ENCODE assay signal across 8 cellular contexts in the genomic region with DNA sequence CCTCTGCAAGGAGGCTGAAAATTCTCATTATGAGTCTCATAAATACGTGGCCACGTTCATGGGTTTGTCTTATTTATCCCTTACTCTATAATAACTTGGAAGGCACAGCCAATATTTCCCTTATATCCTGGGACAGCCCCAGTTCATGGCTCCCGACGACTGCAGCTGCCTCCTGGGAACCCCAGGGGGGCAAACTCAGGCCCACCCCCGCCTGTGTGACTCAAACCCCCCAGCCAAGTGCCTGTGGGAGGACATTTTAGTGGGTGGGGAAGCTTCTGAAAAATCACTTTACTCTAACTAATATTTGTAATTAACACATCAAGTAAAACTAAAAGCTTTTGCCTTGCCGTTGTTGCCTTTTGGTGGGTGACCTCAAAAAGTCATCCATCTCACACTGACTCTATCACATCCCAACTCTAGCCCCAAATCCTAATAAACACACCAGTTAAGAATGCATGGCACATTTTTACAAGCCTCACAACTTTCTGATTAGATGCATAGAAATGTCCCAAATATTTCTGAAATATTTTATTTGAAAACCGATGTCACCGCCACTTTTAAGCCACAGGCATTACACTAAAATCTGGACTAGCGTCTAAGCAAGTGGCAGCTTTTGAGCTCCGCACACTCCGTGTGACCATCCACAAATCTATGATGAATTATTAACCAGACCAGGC. TPM values are rescaled to one million over a fixed set of nuclear protein-coding genes. Genes with fewer than 3 reads are reported as not detected.
DNase-seq lines count a peak whose midpoint lies in the region; ATAC-seq, FAIRE-seq and TF ChIP-seq lines count a peak whose summit lies in the region.

No MANE protein-coding gene starts in this region.

- H3K4me1 ChIP-seq in A549 (peaks cover 33% of the 10 kb centered on the region), HEK293 (ENCODE audit: control insufficient read depth, insufficient read depth, low read length) (no peaks in the 10 kb centered on the region), mammary epithelial cell (ENCODE audit: insufficient read depth, low read length) (peaks cover 11% of the 10 kb centered on the region), muscle layer of duodenum (ENCODE audit: control insufficient read depth in 1 of 2, insufficient read depth in 2 of 2, low read length in 2 of 2) (peaks cover 0 to 29% of the 10 kb centered on the region in 2 donors)

- TF ChIP-seq POLR2A in A549 (IDR thresholded peaks at IDR 0.05; ENCODE audit: low read length) (no peak), GM12892 (IDR thresholded peaks at IDR 0.05; ENCODE audit: low read depth, low read length) (no peak)

- peak; percentile 73 to 88; a peak in 5 of 6 replicates for ATAC-seq in A549
- no peak for ATAC-seq in HG03439 (IDR thresholded peaks at IDR 0.05; ENCODE audit: unreplicated experiment)

- peak overlapping the region; percentile 82 for H2AFZ ChIP-seq in mammary epithelial cell (ENCODE audit: low read depth, low read length)

- POLR2A ChIA-PET in A549 (lab: Yijun Ruan, JAX): interaction anchor here (0.8 to 1.7 kb wide), 2 partner anchors 14 to 53 kb away, joined by 3 to 8 read pairs; a partner anchor contains a TSS
- POLR2A ChIA-PET in HEK293 (lab: Yijun Ruan, JAX): interaction anchor here (1.0 to 1.1 kb wide), 2 partner anchors 13 to 53 kb away, joined by 3 read pairs; no protein-coding TSS in a partner anchor

- H3K79me2 ChIP-seq in mammary epithelial cell (ENCODE audit: insufficient read depth, low read length): peaks cover 3% of the 10 kb centered on the region

- DNase-seq in A549 (ENCODE audit: low read depth in 1 of 2, low spot score in 1 of 2): peak in 1 of 2 experiments; percentile 56
- DNase-seq in mammary epithelial cell: no peak
- no peak for DNase-seq in GM12892 (ENCODE audit: insufficient read length)
- DNase-seq in SKM-1 (lab: John Stamatoyannopoulos, UW; ENCODE audit: unreplicated experiment): no peak
- no peak for DNase-seq in epidermal melanocyte (ENCODE audit: insufficient read length, low spot score)

- H3K27ac ChIP-seq in A549: peak overlapping the region; percentile 83 to 96
- H3K27ac ChIP-seq in HEK293 (ENCODE audit: extremely low read depth, low read depth, low read length): no peak overlapping the region
- H3K27ac ChIP-seq in mammary epithelial cell (ENCODE audit: insufficient read depth, low read depth, low read length): no peak overlapping the region
- peak overlapping the region; percentile 87 for H3K27ac ChIP-seq in muscle layer of duodenum (ENCODE audit: low read length)

- FAIRE-seq in A549 (lab: Jason Lieb, UNC): no peak
- FAIRE-seq in GM12892 (lab: Jason Lieb, UNC): no peak

- WGBS in A549 (ENCODE audit: missing lambda C conversion rate): 13% methylated on average over 9 of the region's 11 CpGs
- 93% methylated on average over 10 of the region's 11 CpGs for WGBS in mammary epithelial cell (ENCODE audit: low coverage, missing lambda C conversion rate)

- TF ChIP-seq CTCF in A549 (IDR thresholded peaks at IDR 0.05): no peak
- TF ChIP-seq CTCF in HEK293 (tag by site-specific recombination; IDR thresholded peaks at IDR 0.05): no peak
- no peak for TF ChIP-seq CTCF in mammary epithelial cell (conservative IDR thresholded peaks at IDR 0.05 in 1 of 2, IDR thresholded peaks at IDR 0.05 in 1 of 2; ENCODE audit: extremely low read depth in 1 of 2, insufficient read depth in 1 of 2, low read depth in 1 of 2, low read length in 2 of 2)

- H3K36me3 ChIP-seq in HEK293 (ENCODE audit: control insufficient read depth in 2 of 2, insufficient read depth in 1 of 2, low read length in 2 of 2) (no peaks in the 10 kb centered on the region), mammary epithelial cell (ENCODE audit: insufficient read depth, low read length) (no peaks in the 10 kb centered on the region), muscle layer of duodenum (ENCODE audit: control insufficient read depth in 1 of 2, insufficient read depth in 2 of 2, low read length in 2 of 2) (no peaks in the 10 kb centered on the region)

- no peaks in the 10 kb centered on the region for H4K20me1 ChIP-seq in mammary epithelial cell (ENCODE audit: insufficient read depth, low read length)

- no peaks in the 10 kb centered on the region for H3K27me3 ChIP-seq in mammary epithelial cell (ENCODE audit: insufficient read depth, low read length)
- H3K27me3 ChIP-seq in muscle layer of duodenum (ENCODE audit: low read depth, low read length): no peaks in the 10 kb centered on the region

- no peak for TF ChIP-seq RAD21 in A549 (conservative IDR thresholded peaks at IDR 0.05 in 1 of 2, IDR thresholded peaks at IDR 0.05 in 1 of 2)

- H3K9me3 ChIP-seq in A549 (no peaks in the 10 kb centered on the region), HEK293 (ENCODE audit: control insufficient read depth, insufficient read depth, low read depth, low read length) (no peaks in the 10 kb centered on the region), mammary epithelial cell (replicated peaks; ENCODE audit: insufficient read depth, low read length) (no peaks in the 10 kb centered on the region), muscle layer of duodenum (ENCODE audit: control insufficient read depth in 1 of 2, low read length in 2 of 2) (no peaks in the 10 kb centered on the region)

- in situ Hi-C loops in mammary epithelial cell (cut with MboI; ENCODE audit: low sequenced_read_pairs in 2 of 2): no loop called here

- CTCF ChIA-PET in A549 (lab: Yijun Ruan, JAX) (interaction anchor here (0.7 to 0.8 kb wide), 2 partner anchors 9 to 13 kb away, joined by 4 to 5 read pairs; no protein-coding TSS in a partner anchor), HEK293 (lab: Yijun Ruan, JAX) (no interaction called here), mammary epithelial cell (lab: Charles Lee; ENCODE audit: low non-redundant PET) (no interaction called here)

- no peak for TF ChIP-seq EP300 in A549 (IDR thresholded peaks at IDR 0.05)

- no TSS peak for BruUV-seq in mammary epithelial cell (replicated peaks; lab: Mats Ljungman, UMichigan)

- dilution Hi-C loops in mammary epithelial cell (cut with HindIII; ENCODE audit: low sequenced_read_pairs): no loop called here

- H3K4me3 ChIP-seq in A549: no peak overlapping the region; the same call in 2 of the 3 replicates
- H3K4me3 ChIP-seq in HEK293 (ENCODE audit: low read depth, low read length): no peak overlapping the region
- H3K4me3 ChIP-seq in mammary epithelial cell (replicated peaks in 1 of 3; ENCODE audit: insufficient read depth in 1 of 3, low read depth in 2 of 3, low read length in 3 of 3): no peak overlapping the region
- no peak overlapping the region for H3K4me3 ChIP-seq in muscle layer of duodenum (ENCODE audit: low read depth in 1 of 2, low read length in 2 of 2)

- H3K9ac ChIP-seq in mammary epithelial cell (ENCODE audit: insufficient read depth, low read length): no peak overlapping the region

- intact Hi-C loops in mammary epithelial cell (cut with micrococcal nuclease): no loop called here

- H3K4me2 ChIP-seq in A549: peak overlapping the region; percentile 79
- no peak overlapping the region for H3K4me2 ChIP-seq in mammary epithelial cell (ENCODE audit: insufficient read depth, low read depth, low read length)

TF ChIP-seq in A549, 52 proteins besides CTCF, POLR2A, EP300 and RAD21:
- no peak for TF ChIP-seq ZC3H11A (IDR thresholded peaks at IDR 0.05)
- no peak for TF ChIP-seq FOSL2 (IDR thresholded peaks at IDR 0.05)
- TF ChIP-seq FOSL2 (CRISPR knock-in tag; IDR thresholded peaks at IDR 0.05): no peak
TF ChIP-seq in A549: peak in this region for 0.

TF ChIP-seq in HEK293, 187 proteins besides CTCF, POLR2A, EP300 and RAD21:
- TF ChIP-seq GLIS1 (tag by site-specific recombination; IDR thresholded peaks at IDR 0.05): peak; percentile 54
- TF ChIP-seq ZNF837 (tag by site-specific recombination; IDR thresholded peaks at IDR 0.05): no peak
- 0 out of 2 replicates have a peak, but pooled peaks have one; percentile 15 for TF ChIP-seq GLIS2 (tag by site-specific recombination; IDR thresholded peaks at IDR 0.05)
- TF ChIP-seq EGR2 (tag by site-specific recombination; IDR thresholded peaks at IDR 0.05; ENCODE audit: low read depth): no peak
- TF ChIP-seq ZFHX2 (tag by site-specific recombination; conservative IDR thresholded peaks at IDR 0.05): peak; percentile 48

RNA-seq across cellular contexts. Expression of a gene that starts 14.2 kb away (rescaled TPM):
- 4.3 TPM in 2 replicates for polyA plus RNA-seq in A549 (2011; rRNA removed)
- polyA plus RNA-seq in A549 (2012; cell fraction: cytosol; rRNA removed): 5.9 and 7.2 TPM in 2 replicates
- 9.6 and 9.8 TPM in 2 replicates for polyA plus RNA-seq in A549 (2012; cell fraction: nucleus; rRNA removed)
- 6.6 to 7.6 TPM (median 6.7 TPM) in 3 replicates for polyA plus RNA-seq in A549 (2017; fragmentation: RNase III; extraction: RNeasy Plus Mini Kit Qiagen cat#74134 plus additional on column Dnase treatment)
- polyA minus RNA-seq in A549 (2011; rRNA and poly(A)+ RNA removed): 3.5 and 3.9 TPM in 2 replicates
- total RNA-seq in mammary epithelial cell: 1 to 10 TPM; 5.2 to 8.4 TPM
- 4.0 TPM for polyA plus RNA-seq in mammary epithelial cell
- 2.5 TPM for polyA minus RNA-seq in mammary epithelial cell
- 15.6 TPM for polyA plus RNA-seq in GM12892 (2012; ENCODE audit: missing spikeins)

Comparison
In these comparisons a context has a peak if more than half of its experiments do, and no peak if none do; other contexts are left out.
1. H3K27ac ChIP-seq: peak in A549 (2 of 2) and muscle layer of duodenum (single experiment); none in HEK293 (single experiment) and mammary epithelial cell (single experiment).